Comparison of ENCODE assay signal across 25 cellular contexts in the genomic region with DNA sequence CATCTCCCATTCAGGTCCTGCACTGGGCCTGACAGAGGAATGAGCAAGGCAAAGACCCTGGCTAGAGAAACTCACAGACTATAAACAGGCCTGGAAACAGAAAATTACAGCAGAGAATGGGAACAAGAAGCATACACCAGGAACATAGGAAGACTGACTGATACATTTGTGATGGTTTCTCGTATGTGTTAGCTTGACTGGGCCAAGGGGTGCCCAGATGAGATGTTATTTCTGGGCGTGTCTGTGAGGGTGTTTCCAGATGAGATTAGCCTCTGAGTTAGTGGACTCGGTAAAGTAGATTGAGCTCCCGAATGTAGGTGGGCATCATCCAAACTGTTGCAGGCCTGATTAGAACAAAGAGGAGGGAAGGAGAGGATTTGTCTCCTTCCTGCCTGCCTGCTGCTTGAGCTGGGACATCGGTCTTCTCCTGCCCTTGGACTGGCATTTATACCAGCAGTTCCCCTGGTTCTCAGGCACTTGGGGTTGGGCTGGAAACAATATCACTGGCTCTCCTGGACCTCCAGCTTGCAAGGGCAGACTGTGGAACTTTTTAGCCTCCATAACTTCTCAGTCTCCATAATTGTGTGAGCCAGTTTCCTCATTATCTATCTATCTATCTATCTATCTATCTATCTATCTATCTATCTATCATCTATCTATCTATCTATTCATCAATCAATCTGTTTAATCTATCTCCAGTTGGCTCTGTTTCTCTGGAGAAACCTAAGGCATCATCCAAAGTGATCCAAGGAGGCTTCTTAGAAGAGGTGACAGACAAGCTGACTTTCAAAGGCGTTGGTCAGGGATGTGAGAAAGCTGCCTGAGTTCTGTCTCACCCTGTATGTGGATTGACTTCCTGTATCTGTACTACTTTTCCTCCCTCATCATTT. TPM values are rescaled to one million over a fixed set of nuclear protein-coding genes. Genes with fewer than 3 reads are reported as not detected.
"Had no signal": no experiment of that assay in that cellular context is flagged by ENCODE, and none has a peak within 500 bp of the region (broad histone marks: within the 10 kb centered on the region; RNA-seq: fewer than 3 reads in every experiment).

No MANE protein-coding gene starts in this region.

- DNase-seq: activated B cell treated with CpG ODN at 0.5 μM for 24 hours; activated CD4-positive, alpha-beta T cell treated with anti-CD3 and anti-CD28 coated beads for 4 hours; activated CD4-positive, alpha-beta T cell treated with anti-CD3 and anti-CD28 coated beads, Interleukin-2, amount 50 U/mL, for 48 hours; activated naive CD4-positive, alpha-beta T cell; brain microvascular endothelial cell; central memory CD4-positive, alpha-beta T cell; effector memory CD4-positive, alpha-beta T cell; foreskin melanocyte; glutamatergic neuron; hippocampal formation; left ventricle myocardium superior; mammary epithelial cell; nephron progenitor cell; retina; spleen; stimulated activated CD4-positive, alpha-beta T cell treated with anti-CD3 and anti-CD28 coated beads, Interleukin-4, amount 100 ng/mL, for 24 hours; stimulated activated naive CD8-positive, alpha-beta T cell treated with anti-CD3 and anti-CD28 coated beads, Interleukin-15, amount 100 ng/mL, for 72 hours; T-helper 17 cell had no signal

- H3K27ac ChIP-seq: adrenal gland, ascending aorta, brain microvascular endothelial cell, spleen, tibial nerve had no signal

- H3K4me1 ChIP-seq: adrenal gland, ascending aorta, spleen, tibial nerve had no signal

- ATAC-seq: esophagus mucosa; left ventricle myocardium superior; stimulated activated naive CD8-positive, alpha-beta T cell treated with anti-CD3 and anti-CD28 coated beads, Interleukin-15, amount 100 ng/mL, for 72 hours; T-helper 17 cell had no signal

- H3K9me3 ChIP-seq: adrenal gland, ascending aorta, spleen, tibial nerve had no signal

- H3K27ac Mint-ChIP-seq: activated B cell treated with CpG ODN at 0.5 μM for 24 hours; activated naive CD8-positive, alpha-beta T cell; nephron progenitor cell; T-helper 17 cell had no signal

- H3K9me3 Mint-ChIP-seq: activated B cell treated with CpG ODN at 0.5 μM for 24 hours; nephron progenitor cell; stimulated activated naive CD8-positive, alpha-beta T cell treated with anti-CD3 and anti-CD28 coated beads, Interleukin-15, amount 100 ng/mL, for 72 hours had no signal

- H3K4me3 ChIP-seq: adrenal gland, ascending aorta, spleen, tibial nerve had no signal

- H3K36me3 Mint-ChIP-seq: activated naive CD8-positive, alpha-beta T cell had no signal

- H3K27me3 ChIP-seq: adrenal gland, ascending aorta, tibial nerve had no signal

- H3K36me3 ChIP-seq: adrenal gland, ascending aorta, brain microvascular endothelial cell, spleen, tibial nerve had no signal

- H3K4me3 Mint-ChIP-seq: activated B cell treated with CpG ODN at 0.5 μM for 24 hours; activated naive CD8-positive, alpha-beta T cell; nephron progenitor cell; stimulated activated naive CD8-positive, alpha-beta T cell treated with anti-CD3 and anti-CD28 coated beads, Interleukin-15, amount 100 ng/mL, for 72 hours; T-helper 17 cell had no signal

- FAIRE-seq: colon, endothelial cell of umbilical vein had no signal

- H3K27me3 Mint-ChIP-seq: activated B cell treated with CpG ODN at 0.5 μM for 24 hours had no signal

- H3K4me1 Mint-ChIP-seq: activated B cell treated with CpG ODN at 0.5 μM for 24 hours, nephron progenitor cell had no signal

RNA-seq across cellular contexts. Expression of gene FOXO6, which starts 9.7 kb away (rescaled TPM):
- total RNA-seq: esophagus mucosa had no signal
- polyA plus RNA-seq: mammary epithelial cell had no signal
